Comparison of ENCODE assay signal across 11 cellular contexts in the genomic region with DNA sequence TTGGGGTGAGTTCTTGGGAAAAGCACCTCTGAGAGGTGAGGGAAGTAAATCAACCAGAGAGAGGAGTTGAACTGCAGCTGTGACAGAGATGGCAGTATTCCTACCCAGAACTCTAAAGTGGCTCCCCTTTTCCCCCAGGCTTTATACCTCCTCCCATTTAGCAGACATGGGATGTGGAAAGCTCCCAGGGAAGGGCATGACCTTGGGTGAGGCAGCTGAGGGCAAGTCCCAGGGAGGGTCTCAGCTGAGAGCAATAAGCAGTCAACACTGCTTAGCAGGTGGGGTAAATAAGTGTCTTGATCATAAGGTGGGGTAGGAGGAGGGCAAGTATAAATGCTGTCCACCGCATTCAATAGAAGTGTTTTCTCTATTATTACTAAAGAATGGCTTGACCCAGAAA.
A peak's percentile ranks its signal among the peaks of the same experiment; 100 is the strongest.
DNase-seq lines count a peak whose midpoint lies in the region; ATAC-seq and TF ChIP-seq lines count a peak whose summit lies in the region.
"Had no signal": no experiment of that assay in that cellular context is flagged by ENCODE, and none has a peak within 500 bp of the region (broad histone marks: within the 10 kb centered on the region; RNA-seq: fewer than 3 reads in every experiment).

No MANE protein-coding gene starts in this region.

- H3K9me3 ChIP-seq in iPS-18a (ENCODE audit: control insufficient read depth, low read depth, low read length) = no peaks in the 10 kb centered on the region
- H3K9me3 ChIP-seq in gastrocnemius medialis = no peaks in the 10 kb centered on the region

- peak overlapping the region; percentile 17; the same call in 1 of the 2 replicates for H3K27ac ChIP-seq in GM23338 (ENCODE audit: low read depth)
- H3K27ac ChIP-seq in brain microvascular endothelial cell = peak overlapping the region; percentile 56
- H3K27ac ChIP-seq in iPS-18a (ENCODE audit: low read length) = no peak overlapping the region
- peak overlapping the region; percentile 64 to 77 (median 72) for H3K27ac ChIP-seq in gastrocnemius medialis

- no peak for TF ChIP-seq CTCF in GM23338 (conservative IDR thresholded peaks at IDR 0.05; ENCODE audit: low read depth in 2 of 2)
- no peak for TF ChIP-seq CTCF in brain microvascular endothelial cell (IDR thresholded peaks at IDR 0.05; ENCODE audit: low read depth, low read length, missing control alignments)
- TF ChIP-seq CTCF in gastrocnemius medialis (IDR thresholded peaks at IDR 0.05 in 4 of 5, conservative IDR thresholded peaks at IDR 0.05 in 1 of 5) = no peak

- H3K4me2 ChIP-seq in GM23338 = no peak overlapping the region

- H4K20me1 ChIP-seq in GM23338 (replicated peaks; ENCODE audit: insufficient read depth) = no peaks in the 10 kb centered on the region

- H3K4me1 ChIP-seq in GM23338 (ENCODE audit: insufficient read depth) = no peaks in the 10 kb centered on the region; the same call in 1 of the 2 replicates
- peaks cover 13% of the 10 kb centered on the region for H3K4me1 ChIP-seq in iPS-18a (ENCODE audit: control insufficient read depth, low read depth, low read length)
- peaks cover 46 to 50% of the 10 kb centered on the region in 2 donors for H3K4me1 ChIP-seq in gastrocnemius medialis

- H3K27me3 ChIP-seq in GM23338 (ENCODE audit: insufficient read depth) = no peaks in the 10 kb centered on the region
- H3K27me3 ChIP-seq in brain microvascular endothelial cell (replicated peaks) = no peaks in the 10 kb centered on the region
- H3K27me3 ChIP-seq in iPS-18a (ENCODE audit: control insufficient read depth, insufficient read depth, low read length) = no peaks in the 10 kb centered on the region
- no peaks in the 10 kb centered on the region for H3K27me3 ChIP-seq in gastrocnemius medialis

- H3K4me1 Mint-ChIP-seq in GM23338 = peaks cover 24% of the 10 kb centered on the region
- H3K4me1 Mint-ChIP-seq: B cell had no signal

- ATAC-seq in GM23338 = peak; percentile 29; the same call in 2 of the 3 replicates
- peak in 1 of 2 donors; percentile 13 for ATAC-seq in gastrocnemius medialis

- H3K36me3 ChIP-seq in GM23338 (ENCODE audit: insufficient read depth) (no peaks in the 10 kb centered on the region), brain microvascular endothelial cell (replicated peaks) (no peaks in the 10 kb centered on the region), iPS-18a (ENCODE audit: control insufficient read depth, low read depth, low read length) (no peaks in the 10 kb centered on the region), gastrocnemius medialis (no peaks in the 10 kb centered on the region)

- no peaks in the 10 kb centered on the region for H3K9me2 ChIP-seq in GM23338 (ENCODE audit: insufficient read depth)

- no peak for DNase-seq in GM23338 (ENCODE audit: low spot score)
- DNase-seq in brain microvascular endothelial cell = no peak
- no peak for DNase-seq in gastrocnemius medialis
- no peak for DNase-seq in SW480 (ENCODE audit: low spot score)
- DNase-seq in MV-4-11 (lab: John Stamatoyannopoulos, UW) = no peak
- no peak for DNase-seq in pons (ENCODE audit: low spot score)
- DNase-seq in NCI-H446 treated with DMSO at 0.1 percent for 48 hours (lab: John Stamatoyannopoulos, UW) = no peak
- DNase-seq: H9, NCI-H82 had no signal

- in situ Hi-C loops in brain microvascular endothelial cell (cut with HindIII; ENCODE audit: low pct_ligation_motif_present, low sequenced_read_pairs) (no loop called here), gastrocnemius medialis (cut with MboI; ENCODE audit: low sequenced_read_pairs in 4 of 4) (loop anchor here in 2 of 4 donors (10.0 to 25.0 kb wide), 3 partner anchors 397 to 960 kb away; a partner anchor contains a TSS)

- H3K27me3 Mint-ChIP-seq in GM23338 (ENCODE audit: insufficient read depth, low read depth, poor library complexity) = no peaks in the 10 kb centered on the region
- H3K27me3 Mint-ChIP-seq: B cell had no signal

- H2AFZ ChIP-seq in GM23338 = no peak overlapping the region

- H3K4me3 ChIP-seq in GM23338 (no peak overlapping the region), brain microvascular endothelial cell (ENCODE audit: low read depth, low read length) (no peak overlapping the region), iPS-18a (ENCODE audit: low read length) (no peak overlapping the region), gastrocnemius medialis (no peak overlapping the region)

- H3K4me3 Mint-ChIP-seq in GM23338 = no peak overlapping the region
- H3K4me3 Mint-ChIP-seq: B cell, H9 had no signal

- TF ChIP-seq POLR2A in gastrocnemius medialis (IDR thresholded peaks at IDR 0.05) = no peak

- H3K36me3 Mint-ChIP-seq in GM23338 (ENCODE audit: low read depth) = no peaks in the 10 kb centered on the region

- no peaks in the 10 kb centered on the region for H3K9me3 Mint-ChIP-seq in GM23338
- H3K9me3 Mint-ChIP-seq: H9 had no signal

- H3K27ac Mint-ChIP-seq in GM23338 = peak overlapping the region; percentile 15; the same call in 1 of the 2 replicates
- H3K27ac Mint-ChIP-seq: B cell had no signal

- intact Hi-C loops in gastrocnemius medialis (cut with DNase I; ENCODE audit: low total_unique reads) = loop anchor here (1.0 to 5.0 kb wide), 5 partner anchors 150 to 540 kb away; a partner anchor contains a TSS

- H3K9ac ChIP-seq in iPS-18a (ENCODE audit: low read length) = peak overlapping the region; percentile 22

- H3K79me2 ChIP-seq in GM23338 (replicated peaks; ENCODE audit: insufficient read depth) = no peaks in the 10 kb centered on the region

- H3F3A ChIP-seq in GM23338 (replicated peaks; ENCODE audit: low read depth) = no peaks in the 10 kb centered on the region

TF ChIP-seq in GM23338, 12 proteins besides CTCF, POLR2A, EP300 and RAD21 (continues in another document):
- TF ChIP-seq, protein P1, sequence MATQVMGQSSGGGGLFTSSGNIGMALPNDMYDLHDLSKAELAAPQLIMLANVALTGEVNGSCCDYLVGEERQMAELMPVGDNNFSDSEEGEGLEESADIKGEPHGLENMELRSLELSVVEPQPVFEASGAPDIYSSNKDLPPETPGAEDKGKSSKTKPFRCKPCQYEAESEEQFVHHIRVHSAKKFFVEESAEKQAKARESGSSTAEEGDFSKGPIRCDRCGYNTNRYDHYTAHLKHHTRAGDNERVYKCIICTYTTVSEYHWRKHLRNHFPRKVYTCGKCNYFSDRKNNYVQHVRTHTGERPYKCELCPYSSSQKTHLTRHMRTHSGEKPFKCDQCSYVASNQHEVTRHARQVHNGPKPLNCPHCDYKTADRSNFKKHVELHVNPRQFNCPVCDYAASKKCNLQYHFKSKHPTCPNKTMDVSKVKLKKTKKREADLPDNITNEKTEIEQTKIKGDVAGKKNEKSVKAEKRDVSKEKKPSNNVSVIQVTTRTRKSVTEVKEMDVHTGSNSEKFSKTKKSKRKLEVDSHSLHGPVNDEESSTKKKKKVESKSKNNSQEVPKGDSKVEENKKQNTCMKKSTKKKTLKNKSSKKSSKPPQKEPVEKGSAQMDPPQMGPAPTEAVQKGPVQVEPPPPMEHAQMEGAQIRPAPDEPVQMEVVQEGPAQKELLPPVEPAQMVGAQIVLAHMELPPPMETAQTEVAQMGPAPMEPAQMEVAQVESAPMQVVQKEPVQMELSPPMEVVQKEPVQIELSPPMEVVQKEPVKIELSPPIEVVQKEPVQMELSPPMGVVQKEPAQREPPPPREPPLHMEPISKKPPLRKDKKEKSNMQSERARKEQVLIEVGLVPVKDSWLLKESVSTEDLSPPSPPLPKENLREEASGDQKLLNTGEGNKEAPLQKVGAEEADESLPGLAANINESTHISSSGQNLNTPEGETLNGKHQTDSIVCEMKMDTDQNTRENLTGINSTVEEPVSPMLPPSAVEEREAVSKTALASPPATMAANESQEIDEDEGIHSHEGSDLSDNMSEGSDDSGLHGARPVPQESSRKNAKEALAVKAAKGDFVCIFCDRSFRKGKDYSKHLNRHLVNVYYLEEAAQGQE (IDR thresholded peaks at IDR 0.05; ENCODE audit: unreplicated experiment) = no peak
- no peak for TF ChIP-seq CREB1 (CRISPR knock-in tag; IDR thresholded peaks at IDR 0.05; ENCODE audit: low read depth)
